1 cellular context compared by ENCODE assay signal in genomic region chr4:182238355-182238931, GRCh38.
TF ChIP-seq lines count a peak whose summit lies in the region.

No MANE protein-coding gene starts in this region.

TF ChIP-seq in A549, 52 proteins besides CTCF, POLR2A, EP300 and RAD21 (continued from another document):
- TF ChIP-seq BCL3 (IDR thresholded peaks at IDR 0.05): 0 out of 3 replicates have a peak, but pooled peaks have one; percentile 33
- no peak for TF ChIP-seq USF2 (IDR thresholded peaks at IDR 0.05)
- TF ChIP-seq FOSL2 (IDR thresholded peaks at IDR 0.05): peak; percentile 29; the same call in 1 of the 2 replicates
- peak; percentile 75 for TF ChIP-seq FOSL2 (CRISPR knock-in tag; IDR thresholded peaks at IDR 0.05)
- TF ChIP-seq GATA3 (IDR thresholded peaks at IDR 0.05; ENCODE audit: borderline replicate concordance): peak; percentile 80
- TF ChIP-seq, protein P1, sequence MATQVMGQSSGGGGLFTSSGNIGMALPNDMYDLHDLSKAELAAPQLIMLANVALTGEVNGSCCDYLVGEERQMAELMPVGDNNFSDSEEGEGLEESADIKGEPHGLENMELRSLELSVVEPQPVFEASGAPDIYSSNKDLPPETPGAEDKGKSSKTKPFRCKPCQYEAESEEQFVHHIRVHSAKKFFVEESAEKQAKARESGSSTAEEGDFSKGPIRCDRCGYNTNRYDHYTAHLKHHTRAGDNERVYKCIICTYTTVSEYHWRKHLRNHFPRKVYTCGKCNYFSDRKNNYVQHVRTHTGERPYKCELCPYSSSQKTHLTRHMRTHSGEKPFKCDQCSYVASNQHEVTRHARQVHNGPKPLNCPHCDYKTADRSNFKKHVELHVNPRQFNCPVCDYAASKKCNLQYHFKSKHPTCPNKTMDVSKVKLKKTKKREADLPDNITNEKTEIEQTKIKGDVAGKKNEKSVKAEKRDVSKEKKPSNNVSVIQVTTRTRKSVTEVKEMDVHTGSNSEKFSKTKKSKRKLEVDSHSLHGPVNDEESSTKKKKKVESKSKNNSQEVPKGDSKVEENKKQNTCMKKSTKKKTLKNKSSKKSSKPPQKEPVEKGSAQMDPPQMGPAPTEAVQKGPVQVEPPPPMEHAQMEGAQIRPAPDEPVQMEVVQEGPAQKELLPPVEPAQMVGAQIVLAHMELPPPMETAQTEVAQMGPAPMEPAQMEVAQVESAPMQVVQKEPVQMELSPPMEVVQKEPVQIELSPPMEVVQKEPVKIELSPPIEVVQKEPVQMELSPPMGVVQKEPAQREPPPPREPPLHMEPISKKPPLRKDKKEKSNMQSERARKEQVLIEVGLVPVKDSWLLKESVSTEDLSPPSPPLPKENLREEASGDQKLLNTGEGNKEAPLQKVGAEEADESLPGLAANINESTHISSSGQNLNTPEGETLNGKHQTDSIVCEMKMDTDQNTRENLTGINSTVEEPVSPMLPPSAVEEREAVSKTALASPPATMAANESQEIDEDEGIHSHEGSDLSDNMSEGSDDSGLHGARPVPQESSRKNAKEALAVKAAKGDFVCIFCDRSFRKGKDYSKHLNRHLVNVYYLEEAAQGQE (IDR thresholded peaks at IDR 0.05): no peak
